19 cellular contexts compared by ENCODE assay signal in the genomic region with DNA sequence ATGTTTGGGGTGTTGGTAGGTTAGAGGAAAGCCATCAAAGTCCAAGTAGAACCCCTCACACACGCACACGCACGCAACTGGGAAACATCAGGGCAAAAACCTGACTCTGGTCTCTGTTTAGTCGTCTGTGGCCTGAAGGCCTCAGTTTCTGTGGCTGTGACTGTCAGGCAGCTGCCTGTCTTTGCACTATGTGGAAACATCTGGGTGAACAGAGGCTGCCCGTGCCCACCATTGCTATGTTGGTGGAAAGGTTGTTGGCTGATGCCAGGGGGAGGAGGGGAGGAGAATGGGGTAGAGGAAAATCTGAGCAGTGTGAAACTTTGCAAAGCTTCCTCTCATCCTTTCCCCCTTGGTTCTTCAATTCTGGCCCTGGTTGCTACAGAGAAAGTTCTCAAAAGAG. TPM values are rescaled to one million over a fixed set of nuclear protein-coding genes. Genes with fewer than 3 reads are reported as not detected.
"Had no signal": no experiment of that assay in that cellular context is flagged by ENCODE, and none has a peak within 500 bp of the region (broad histone marks: within the 10 kb centered on the region; RNA-seq: fewer than 3 reads in every experiment).

No MANE protein-coding gene starts in this region.

- H3K36me3 Mint-ChIP-seq: activated naive CD8-positive, alpha-beta T cell had no signal

- DNase-seq: activated CD4-positive, alpha-beta T cell treated with anti-CD3 and anti-CD28 coated beads, Interleukin-2, amount 50 U/mL, for 4 hours; activated CD4-positive, CD25-positive, alpha-beta regulatory T cell treated with anti-CD3 and anti-CD28 coated beads, Interleukin-2, amount 50 U/mL, for 72 hours; activated gamma-delta T cell; activated T-cell treated with anti-CD3 and anti-CD28 coated beads, Interleukin-2, amount 50 U/mL, for 4 hours; aorta; dorsolateral prefrontal cortex; foreskin fibroblast; head of caudate nucleus; retina; spleen; stimulated activated CD4-positive, alpha-beta T cell treated with anti-CD3 and anti-CD28 coated beads, Interleukin-1b, Interleukin-23, amount 100 ng/mL, for 48 hours; stimulated activated naive CD4-positive, alpha-beta T cell; SW 1271; testis had no signal

- H3K27ac Mint-ChIP-seq: activated naive CD8-positive, alpha-beta T cell had no signal

- H3K27ac ChIP-seq: dorsolateral prefrontal cortex, esophagus muscularis mucosa, parathyroid adenoma, spleen, testis had no signal

- H3K4me3 ChIP-seq: dorsolateral prefrontal cortex, esophagus muscularis mucosa, spleen, testis had no signal

- ATAC-seq: activated T-cell treated with anti-CD3 and anti-CD28 coated beads, Interleukin-2, amount 50 U/mL, for 4 hours; left lobe of liver had no signal

- H3K79me2 ChIP-seq: parathyroid adenoma had no signal

- H3K9ac ChIP-seq: parathyroid adenoma had no signal

- H2AFZ ChIP-seq: parathyroid adenoma had no signal

- H3K4me1 ChIP-seq: parathyroid adenoma had no signal

- H3K9me3 Mint-ChIP-seq: activated T-cell treated with anti-CD3 and anti-CD28 coated beads, Interleukin-2, amount 50 U/mL, for 4 hours had no signal

- H3K36me3 ChIP-seq: esophagus muscularis mucosa, spleen had no signal

- H3K4me3 Mint-ChIP-seq: activated naive CD8-positive, alpha-beta T cell; activated T-cell treated with anti-CD3 and anti-CD28 coated beads, Interleukin-2, amount 50 U/mL, for 4 hours had no signal

- H3K9me3 ChIP-seq: esophagus muscularis mucosa, spleen, testis had no signal

RNA-seq across cellular contexts. Expression of a gene that starts 7.4 kb away (rescaled TPM):
- total RNA-seq: activated T-cell treated with anti-CD3 and anti-CD28 coated beads, Interleukin-2, amount 50 U/mL, for 4 hours; bronchial epithelial cell; esophagus muscularis mucosa; spleen had no signal
- polyA plus RNA-seq: spleen had no signal

RNA-seq across cellular contexts. Expression of a gene that starts 7.6 kb away (rescaled TPM):
- total RNA-seq: activated T-cell treated with anti-CD3 and anti-CD28 coated beads, Interleukin-2, amount 50 U/mL, for 4 hours; bronchial epithelial cell; dorsolateral prefrontal cortex; esophagus muscularis mucosa; left lobe of liver; spleen had no signal

RNA-seq across cellular contexts. Expression of a gene that starts 16.4 kb away (rescaled TPM):
- total RNA-seq: activated T-cell treated with anti-CD3 and anti-CD28 coated beads, Interleukin-2, amount 50 U/mL, for 4 hours; bronchial epithelial cell; dorsolateral prefrontal cortex; esophagus muscularis mucosa; left lobe of liver; spleen had no signal

RNA-seq across cellular contexts. Expression of a gene that starts 17.6 kb away (rescaled TPM):
- total RNA-seq: activated T-cell treated with anti-CD3 and anti-CD28 coated beads, Interleukin-2, amount 50 U/mL, for 4 hours; bronchial epithelial cell; dorsolateral prefrontal cortex; esophagus muscularis mucosa; left lobe of liver; spleen had no signal
- polyA plus RNA-seq: aorta, spleen had no signal

RNA-seq across cellular contexts. Expression of a gene that starts 19.5 kb away (rescaled TPM):
- total RNA-seq: activated T-cell treated with anti-CD3 and anti-CD28 coated beads, Interleukin-2, amount 50 U/mL, for 4 hours; bronchial epithelial cell; dorsolateral prefrontal cortex; esophagus muscularis mucosa; left lobe of liver; spleen had no signal
- polyA plus RNA-seq: spleen had no signal
